In genomic region chr6:12034349-12034748, GRCh38 we compare ENCODE assay signal across 30 cellular contexts. TPM values are rescaled to one million over a fixed set of nuclear protein-coding genes. Genes with fewer than 3 reads are reported as not detected.
DNase-seq lines count a peak whose midpoint lies in the region; ATAC-seq and TF ChIP-seq lines count a peak whose summit lies in the region.
"Had no signal": no experiment of that assay in that cellular context is flagged by ENCODE, and none has a peak within 500 bp of the region (broad histone marks: within the 10 kb centered on the region; RNA-seq: fewer than 3 reads in every experiment).

No MANE protein-coding gene starts in this region.

- no peak overlapping the region for H3K9ac ChIP-seq in mesendoderm (ENCODE audit: low read length)

- no peak for ATAC-seq in GM21528 (IDR thresholded peaks at IDR 0.05; ENCODE audit: low FRiP score, unreplicated experiment)
- ATAC-seq: A549; CD8-positive, alpha-beta T cell had no signal

- peaks cover 47% of the 10 kb centered on the region for H3K4me1 Mint-ChIP-seq in MCF 10A (ENCODE audit: insufficient read depth, unreplicated experiment)
- H3K4me1 Mint-ChIP-seq in chondrocyte (ENCODE audit: low read depth) = peaks cover 46% of the 10 kb centered on the region
- peaks cover 28% of the 10 kb centered on the region for H3K4me1 Mint-ChIP-seq in type B pancreatic cell (ENCODE audit: unreplicated experiment)

- no peaks in the 10 kb centered on the region for H3K36me3 ChIP-seq in breast epithelium
- no peaks in the 10 kb centered on the region for H3K36me3 ChIP-seq in mesendoderm (ENCODE audit: control insufficient read depth, insufficient read depth, low read length)
- H3K36me3 ChIP-seq: esophagus squamous epithelium, ovary, vagina had no signal

- no peak overlapping the region for H2BK5ac ChIP-seq in mesendoderm (ENCODE audit: low read length)

- BruUV-seq in MCF 10A (replicated peaks; lab: Mats Ljungman, UMichigan) = no TSS peak

- H3K4me3 ChIP-seq in breast epithelium = no peak overlapping the region
- no peak overlapping the region for H3K4me3 ChIP-seq in mesendoderm (ENCODE audit: low read length)
- H3K4me3 ChIP-seq: A549, esophagus squamous epithelium, lung, ovary, SJCRH30, vagina had no signal

- POLR2A ChIA-PET in MCF 10A (lab: Yijun Ruan, JAX) = interaction anchor here (0.6 to 1.2 kb wide), 6 partner anchors 21 to 378 kb away, joined by 3 to 4 read pairs (median 4); no protein-coding TSS in a partner anchor

- H3K4me3 Mint-ChIP-seq in MCF 10A (ENCODE audit: unreplicated experiment) (no peak overlapping the region), chondrocyte (ENCODE audit: unreplicated experiment) (no peak overlapping the region), type B pancreatic cell (no peak overlapping the region)
- H3K4me3 Mint-ChIP-seq: activated CD4-positive, alpha-beta T cell treated with anti-CD3 and anti-CD28 coated beads, Interleukin-2, amount 10 ng/mL, durations not matched to agents 24 days and 14 days; activated T-cell treated with anti-CD3 and anti-CD28 coated beads, Interleukin-2, amount 50 U/mL, for 24 hours; CD8-positive, alpha-beta T cell; dendritic cell treated with granulocyte-macrophage colony-stimulating factor and Interleukin-4, amounts not matched to agents 40 ng/mL and 50 ng/mL, for 4 days; neural crest cell had no signal

- H2BK15ac ChIP-seq in mesendoderm (replicated peaks; ENCODE audit: low read depth) = no peak overlapping the region

- TF ChIP-seq CTCF in MCF 10A (IDR thresholded peaks at IDR 0.05; ENCODE audit: unreplicated experiment) = no peak
- TF ChIP-seq CTCF in breast epithelium (IDR thresholded peaks at IDR 0.05) = no peak
- TF ChIP-seq CTCF in chondrocyte (IDR thresholded peaks at IDR 0.05) = no peak
- no peak for TF ChIP-seq CTCF in type B pancreatic cell (conservative IDR thresholded peaks at IDR 0.05)

- peaks cover 0 to 15% of the 10 kb centered on the region in 2 donors for H3K9me3 ChIP-seq in breast epithelium
- H3K9me3 ChIP-seq: esophagus squamous epithelium, ovary, SJCRH30, vagina had no signal

- H3K4ac ChIP-seq in mesendoderm (ENCODE audit: low read depth, low read length) = no peak overlapping the region

- no peak overlapping the region for H3K23ac ChIP-seq in mesendoderm (ENCODE audit: low read length)

- H3K27ac Mint-ChIP-seq in MCF 10A (ENCODE audit: low read depth, unreplicated experiment) = peak overlapping the region; percentile 25
- peak overlapping the region; percentile 37 for H3K27ac Mint-ChIP-seq in chondrocyte (ENCODE audit: unreplicated experiment)
- H3K27ac Mint-ChIP-seq in type B pancreatic cell = peak overlapping the region; percentile 54
- H3K27ac Mint-ChIP-seq: activated CD4-positive, alpha-beta T cell treated with anti-CD3 and anti-CD28 coated beads, Interleukin-2, amount 10 ng/mL, durations not matched to agents 24 days and 14 days; CD8-positive, alpha-beta T cell; dendritic cell treated with granulocyte-macrophage colony-stimulating factor and Interleukin-4, amounts not matched to agents 40 ng/mL and 50 ng/mL, for 4 days had no signal

- no peak for DNase-seq in MCF 10A (ENCODE audit: unreplicated experiment)
- no peak for DNase-seq in breast epithelium (ENCODE audit: low spot score in 2 of 2)
- DNase-seq in chondrocyte (ENCODE audit: low spot score) = no peak
- DNase-seq in mesendoderm = peak; percentile 35
- DNase-seq in type B pancreatic cell (ENCODE audit: extremely low spot score, unreplicated experiment) = no peak
- DNase-seq in activated CD4-positive, alpha-beta T cell treated with anti-CD3 and anti-CD28 coated beads, Interleukin-2, amount 50 U/mL, for 1 hour = no peak
- no peak for DNase-seq in AML-193 (lab: John Stamatoyannopoulos, UW)
- DNase-seq: activated CD4-positive, alpha-beta T cell treated with anti-CD3 and anti-CD28 coated beads, Interleukin-2, amount 10 ng/mL, durations not matched to agents 24 days and 14 days; activated effector memory CD4-positive, alpha-beta T cell treated with anti-CD3 and anti-CD28 coated beads, Interleukin-2, amount 50 U/mL, for 16 hours; activated T-cell treated with anti-CD3 and anti-CD28 coated beads, Interleukin-2, amount 50 U/mL, for 24 hours; CD8-positive, alpha-beta T cell; central memory CD4-positive, alpha-beta T cell; EL; esophagus squamous epithelium; foreskin melanocyte; H7; NCI-H1930; NCI-H2227 treated with DMSO at 0.1 percent for 48 hours; ovary; stimulated activated naive CD4-positive, alpha-beta T cell treated with Interleukin-2 at 50 U/mL for 16 hours; SW 1271; T-helper 9 cell had no signal

- H3K79me2 ChIP-seq in mesendoderm (ENCODE audit: control insufficient read depth, insufficient read depth, low read length) = peaks cover 41% of the 10 kb centered on the region

- H3K4me1 ChIP-seq in breast epithelium (no peaks in the 10 kb centered on the region), mesendoderm (ENCODE audit: control insufficient read depth, low read depth, low read length) (no peaks in the 10 kb centered on the region)
- H3K4me1 ChIP-seq: SJCRH30 had no signal

- H4K8ac ChIP-seq in mesendoderm (ENCODE audit: low read depth, low read length) = no peak overlapping the region

- no peak overlapping the region for H2AK5ac ChIP-seq in mesendoderm (ENCODE audit: low read length)

- CTCF ChIA-PET in MCF 10A (lab: Yijun Ruan, JAX) = interaction anchor here (0.6 to 2.2 kb wide), 9 partner anchors 12 to 450 kb away, joined by 3 to 23 read pairs (median 4); partner anchors contain the start of gene EDN1

- intact Hi-C loops in MCF 10A (cut with micrococcal nuclease) = loop anchor here (2.0 kb wide), 1 partner anchor 380 kb away; no protein-coding TSS in a partner anchor
- intact Hi-C loops in breast epithelium (cut with DNase I; ENCODE audit: low total_unique reads) = no loop called here

- H2BK120ac ChIP-seq in mesendoderm (ENCODE audit: low read depth, low read length) = no peak overlapping the region

- H3K18ac ChIP-seq in mesendoderm (ENCODE audit: low read length) = no peak overlapping the region

- H3K36me3 Mint-ChIP-seq in MCF 10A (ENCODE audit: insufficient read depth, unreplicated experiment) = no peaks in the 10 kb centered on the region
- H3K36me3 Mint-ChIP-seq in chondrocyte (ENCODE audit: low read depth) = peaks cover 20% of the 10 kb centered on the region
- H3K36me3 Mint-ChIP-seq in type B pancreatic cell = peaks cover 38% of the 10 kb centered on the region

- H3K27ac ChIP-seq in breast epithelium (no peak overlapping the region), mesendoderm (ENCODE audit: low read depth, low read length) (no peak overlapping the region)
- H3K27ac ChIP-seq: ovary, SJCRH30, vagina, VCaP had no signal

- H3K4me2 ChIP-seq in mesendoderm (ENCODE audit: low read length) = no peak overlapping the region
- H3K4me2 ChIP-seq: A549 had no signal

- no peaks in the 10 kb centered on the region for H3K27me3 ChIP-seq in breast epithelium
- H3K27me3 ChIP-seq in mesendoderm (ENCODE audit: insufficient read depth, low read length, poor library complexity) = no peaks in the 10 kb centered on the region
- H3K27me3 ChIP-seq: esophagus squamous epithelium, ovary, SJCRH30, vagina had no signal

- no peak overlapping the region for H4K5ac ChIP-seq in mesendoderm (ENCODE audit: low read length)

- no CpG with 5 or more reads among the region's 3 CpGs for WGBS in mesendoderm (ENCODE audit: extremely low coverage, insufficient coverage, low lambda C conversion rate)

- TF ChIP-seq POLR2A in breast epithelium (IDR thresholded peaks at IDR 0.05) = no peak

- H3K9me3 Mint-ChIP-seq in MCF 10A (ENCODE audit: unreplicated experiment) (no peaks in the 10 kb centered on the region), chondrocyte (ENCODE audit: low read depth) (peaks cover 17% of the 10 kb centered on the region), type B pancreatic cell (peaks cover 10% of the 10 kb centered on the region)

- H3K56ac ChIP-seq in mesendoderm (ENCODE audit: low read length) = no peak overlapping the region

- no peaks in the 10 kb centered on the region for H3K27me3 Mint-ChIP-seq in MCF 10A (ENCODE audit: insufficient read depth, unreplicated experiment)
- no peaks in the 10 kb centered on the region for H3K27me3 Mint-ChIP-seq in chondrocyte (ENCODE audit: low read depth)
- H3K27me3 Mint-ChIP-seq in type B pancreatic cell = no peaks in the 10 kb centered on the region
- H3K27me3 Mint-ChIP-seq: activated CD4-positive, alpha-beta T cell treated with anti-CD3 and anti-CD28 coated beads, Interleukin-2, amount 10 ng/mL, durations not matched to agents 24 days and 14 days; activated T-cell treated with anti-CD3 and anti-CD28 coated beads, Interleukin-2, amount 50 U/mL, for 24 hours; dendritic cell treated with granulocyte-macrophage colony-stimulating factor and Interleukin-4, amounts not matched to agents 40 ng/mL and 50 ng/mL, for 4 days had no signal

- peaks cover 19% of the 10 kb centered on the region for H3K79me1 ChIP-seq in mesendoderm (ENCODE audit: low read length)

RNA-seq across cellular contexts. Expression of gene HIVEP1, which starts 22.2 kb away (rescaled TPM):
- total RNA-seq in MCF 10A (2022) (19.1 and 27.0 TPM in 2 replicates), breast epithelium (10 to 100 TPM; 24.8 to 41.3 (median 27.2) TPM), chondrocyte (34.2 to 49.7 TPM (median 44.6 TPM) in 3 replicates), type B pancreatic cell (ENCODE audit: low replicate concordance) (37.4 and 52.3 TPM in 2 replicates)
- polyA plus RNA-seq in mesendoderm (2013, experiment 1 of 2) = 7.4 TPM
- 7.5 TPM for polyA plus RNA-seq in mesendoderm (2013, experiment 2 of 2)
